ENCODE assay signal across 15 cellular contexts in genomic region chr7:20229652-20230500, GRCh38. TPM values are rescaled to one million over a fixed set of nuclear protein-coding genes. Genes with fewer than 3 reads are reported as not detected.
DNase-seq lines count a peak whose midpoint lies in the region; ATAC-seq, FAIRE-seq and TF ChIP-seq lines count a peak whose summit lies in the region.
"Had no signal": no experiment of that assay in that cellular context is flagged by ENCODE, and none has a peak within 500 bp of the region (broad histone marks: within the 10 kb centered on the region; RNA-seq: fewer than 3 reads in every experiment).

No MANE protein-coding gene starts in this region.

- 0 out of 2 replicates have a peak overlapping the region, but pooled peaks have one; percentile 24 for H3K14ac ChIP-seq in IMR-90 (replicated peaks; ENCODE audit: low read depth, low read length)

- in situ Hi-C loops in IMR-90 (cut with MboI; ENCODE audit: low sequenced_read_pairs) = no loop called here
- in situ Hi-C loops in HepG2 (cut with HindIII; ENCODE audit: extremely low pct_ligation_motif_present, low pct_unique_long_range_greater_than_20kb) = no loop called here

- H2AK5ac ChIP-seq in IMR-90 (ENCODE audit: low read depth, low read length) = peak overlapping the region; percentile 77; the same call in 1 of the 2 replicates

- H3K9me3 ChIP-seq in A673 (ENCODE audit: low read depth, low read length, poor library complexity, severe bottlenecking) (no peaks in the 10 kb centered on the region), IMR-90 (ENCODE audit: control insufficient read depth, insufficient read depth, low read length) (no peaks in the 10 kb centered on the region), HepG2 (ENCODE audit: low read length) (no peaks in the 10 kb centered on the region)

- H3K18ac ChIP-seq in IMR-90 (ENCODE audit: low read depth, low read length) = no peak overlapping the region

- intact Hi-C loops in A673 (cut with micrococcal nuclease; ENCODE audit: unreplicated experiment) (no loop called here), IMR-90 (cut with micrococcal nuclease) (loop anchor here (5.0 kb wide), 1 partner anchor 42 kb away; no protein-coding TSS in a partner anchor), HepG2 (cut with micrococcal nuclease; ENCODE audit: unreplicated experiment) (no loop called here)

- no peak for TF ChIP-seq RAD21 in IMR-90 (IDR thresholded peaks at IDR 0.05; ENCODE audit: low read length)
- TF ChIP-seq RAD21 in HepG2 (CRISPR knock-in tag; IDR thresholded peaks at IDR 0.05) = no peak

- no peaks in the 10 kb centered on the region for H3K79me2 ChIP-seq in HepG2 (ENCODE audit: insufficient read depth, low read length)

- no peaks in the 10 kb centered on the region for H3K9me1 ChIP-seq in IMR-90 (ENCODE audit: insufficient read depth, low read length)

- peak overlapping the region; percentile 57; the same call in 1 of the 2 replicates for H2BK20ac ChIP-seq in IMR-90 (ENCODE audit: low read depth, low read length)

- no peaks in the 10 kb centered on the region for H4K20me1 ChIP-seq in IMR-90 (ENCODE audit: insufficient read depth, low read length)
- H4K20me1 ChIP-seq in HepG2 (ENCODE audit: insufficient read depth, low read length) = no peaks in the 10 kb centered on the region

- H2AFZ ChIP-seq in IMR-90 (replicated peaks; ENCODE audit: low read length, poor library complexity) = no peak overlapping the region
- no peak overlapping the region for H2AFZ ChIP-seq in HepG2 (ENCODE audit: low read length)

- peak overlapping the region in 1 of 2 experiments; percentile 24; a peak in 1 of 4 replicates for H4K8ac ChIP-seq in IMR-90 (ENCODE audit: low read depth in 2 of 2, low read length in 2 of 2)

- no peak overlapping the region for H3K23ac ChIP-seq in IMR-90 (ENCODE audit: low read depth, low read length)

- H2BK120ac ChIP-seq in IMR-90 (ENCODE audit: low read depth, low read length) = peak overlapping the region; percentile 47; the same call in 1 of the 2 replicates

- H3K27ac ChIP-seq in A673 (ENCODE audit: low read depth, low read length, poor library complexity, severe bottlenecking) = no peak overlapping the region
- H3K27ac ChIP-seq in IMR-90 (ENCODE audit: insufficient read depth, low read length) = no peak overlapping the region
- H3K27ac ChIP-seq in HepG2 (ENCODE audit: extremely low read length, insufficient read depth, low read length) = no peak overlapping the region

- no peak for TF ChIP-seq EP300 in HepG2 (IDR thresholded peaks at IDR 0.05; ENCODE audit: low read depth in 2 of 2, low read length in 2 of 2)
- TF ChIP-seq EP300 in HepG2 (CRISPR knock-in tag; IDR thresholded peaks at IDR 0.05; ENCODE audit: borderline replicate concordance) = no peak

- H3K9ac ChIP-seq in IMR-90 (ENCODE audit: low read depth, low read length) (no peak overlapping the region), HepG2 (ENCODE audit: insufficient read depth, low read depth, low read length) (no peak overlapping the region)

- TF ChIP-seq POLR2A in IMR-90 (IDR thresholded peaks at IDR 0.05; ENCODE audit: low read depth, low read length) (no peak), HepG2 (IDR thresholded peaks at IDR 0.05; ENCODE audit: insufficient read depth in 1 of 2, low read depth in 2 of 2, low read length in 2 of 2) (no peak)

- POLR2A ChIA-PET in A673 (lab: Charles Lee; ENCODE audit: low non-redundant PET) (no interaction called here), IMR-90 (lab: Charles Lee; ENCODE audit: unreplicated experiment) (no interaction called here), HepG2 (lab: Yijun Ruan, JAX) (no interaction called here)

- TF ChIP-seq CTCF in A673 (conservative IDR thresholded peaks at IDR 0.05; ENCODE audit: low read depth, low read length) (no peak), IMR-90 (conservative IDR thresholded peaks at IDR 0.05; ENCODE audit: low read depth, low read length) (no peak), HepG2 (CRISPR knock-in tag; IDR thresholded peaks at IDR 0.05) (no peak)

- peak overlapping the region; percentile 53; the same call in 1 of the 2 replicates for H3K4ac ChIP-seq in IMR-90 (ENCODE audit: low read depth, low read length)

- no peak overlapping the region for H3K4me3 ChIP-seq in A673 (ENCODE audit: low read depth, low read length, poor library complexity, severe bottlenecking)
- no peak overlapping the region for H3K4me3 ChIP-seq in IMR-90 (ENCODE audit: insufficient read depth, low read depth, low read length)
- no peak overlapping the region for H3K4me3 ChIP-seq in HepG2 (replicated peaks in 1 of 3; ENCODE audit: insufficient read depth in 1 of 3, low read depth in 2 of 3, low read length in 3 of 3)

- no peaks in the 10 kb centered on the region for H3K27me3 ChIP-seq in A673 (replicated peaks; ENCODE audit: insufficient read depth, low read depth, low read length, poor library complexity)
- no peaks in the 10 kb centered on the region for H3K27me3 ChIP-seq in IMR-90 (ENCODE audit: control insufficient read depth, insufficient read depth, low read length)
- no peaks in the 10 kb centered on the region for H3K27me3 ChIP-seq in HepG2 (ENCODE audit: control insufficient read depth in 1 of 2, insufficient read depth in 2 of 2, low read length in 2 of 2)

- no TSS peak for BruUV-seq in A673 (replicated peaks; lab: Mats Ljungman, UMichigan)
- BruUV-seq in IMR-90 (replicated peaks; lab: Mats Ljungman, UMichigan) = no TSS peak
- no TSS peak for BruUV-seq in HepG2 (replicated peaks; lab: Mats Ljungman, UMichigan)

- no peak overlapping the region for H4K5ac ChIP-seq in IMR-90 (ENCODE audit: low read depth, low read length)

- no peak overlapping the region for H2BK5ac ChIP-seq in IMR-90 (ENCODE audit: low read depth, low read length, poor library complexity, severe bottlenecking)

- H4K91ac ChIP-seq in IMR-90 (ENCODE audit: insufficient read depth, low read depth, low read length) = no peak overlapping the region

- WGBS in IMR-90 (ENCODE audit: extremely low coverage in 2 of 2, insufficient read length in 1 of 2), 2 experiments = no CpG with 5 or more reads among the region's 7 CpGs
- WGBS in HepG2 (ENCODE audit: low lambda C conversion rate) = 27% methylated on average over 7 of the region's 7 CpGs

- no peak overlapping the region for H3K4me2 ChIP-seq in IMR-90 (ENCODE audit: low read depth, low read length)
- no peak overlapping the region for H3K4me2 ChIP-seq in HepG2 (ENCODE audit: low read depth, low read length)

- DNase-seq in A673 (ENCODE audit: low spot score) = peak; percentile 37
- peak; percentile 93 for DNase-seq in IMR-90
- peak; percentile 78 for DNase-seq in brain pericyte (ENCODE audit: low read depth, low spot score)
- DNase-seq in HepG2 (ENCODE audit: low spot score) = no peak
- DNase-seq in DMS 273 treated with DMSO at 0.1 percent for 48 hours (lab: John Stamatoyannopoulos, UW) = no peak
- DNase-seq in islet precursor cell = no peak
- DNase-seq in activated CD4-positive, alpha-beta T cell treated with anti-CD3 and anti-CD28 coated beads, Interleukin-2, amount 50 U/mL, for 48 hours = no peak
- DNase-seq: activated T-cell treated with anti-CD3 and anti-CD28 coated beads for 4 hours; CD8-positive, alpha-beta T cell; T-cell had no signal

- H3K36me3 ChIP-seq in A673 (ENCODE audit: insufficient read depth, low read length, poor library complexity, severe bottlenecking) = no peaks in the 10 kb centered on the region
- no peaks in the 10 kb centered on the region for H3K36me3 ChIP-seq in IMR-90 (ENCODE audit: control insufficient read depth, insufficient read depth, low read length)
- H3K36me3 ChIP-seq in HepG2 (replicated peaks in 1 of 2; ENCODE audit: control insufficient read depth in 1 of 2, insufficient read depth in 2 of 2, low read length in 2 of 2) = no peaks in the 10 kb centered on the region

- FAIRE-seq in HepG2 (lab: Jason Lieb, UNC) = no peak
- FAIRE-seq: GM18507, keratinocyte had no signal

- no peak overlapping the region for H3K56ac ChIP-seq in IMR-90 (ENCODE audit: extremely low read depth, insufficient read depth, low read length)

- dilution Hi-C loops in IMR-90 (cut with HindIII; ENCODE audit: low sequenced_read_pairs, unreplicated experiment) = no loop called here

- H3K4me1 ChIP-seq in A673 (ENCODE audit: insufficient read depth, low read length, poor library complexity, severe bottlenecking) (no peaks in the 10 kb centered on the region), IMR-90 (ENCODE audit: control insufficient read depth, insufficient read depth, low read length) (no peaks in the 10 kb centered on the region; the same call in 1 of the 2 replicates), HepG2 (ENCODE audit: insufficient read depth, low read length) (peaks cover 14% of the 10 kb centered on the region)

- CTCF ChIA-PET in A673 (lab: Charles Lee) = no interaction called here
- CTCF ChIA-PET in IMR-90 (lab: Yijun Ruan, JAX) = no interaction called here
- CTCF ChIA-PET in HepG2 (lab: Yijun Ruan, JAX; ENCODE audit: low intra/inter-chr PET ratio, low total read pairs) = no interaction called here

- ATAC-seq in IMR-90 (ENCODE audit: low read depth) (peak; percentile 98), HepG2 (no peak), HG03520 (IDR thresholded peaks at IDR 0.05; ENCODE audit: unreplicated experiment) (no peak)
- ATAC-seq: CD8-positive, alpha-beta T cell; stimulated activated effector memory CD8-positive, alpha-beta T cell treated with anti-CD3 and anti-CD28 coated beads, Interleukin-12 subunit alpha, Interleukin-12 subunit beta, amount 100 ng/mL, for 72 hours; T-cell had no signal

- 0 out of 3 replicates have a peak overlapping the region, but pooled peaks have one; percentile 36 for H2BK15ac ChIP-seq in IMR-90 (ENCODE audit: low read depth, low read length)

- H2AK9ac ChIP-seq in IMR-90 (replicated peaks; ENCODE audit: low read depth, low read length, poor library complexity) = no peak overlapping the region

- H3K79me1 ChIP-seq in IMR-90 (ENCODE audit: low read depth in 1 of 2, low read length in 2 of 2) = no peaks in the 10 kb centered on the region

RNA-seq across cellular contexts. Expression of gene MACC1, which starts 12.7 kb away (rescaled TPM):
- not detected in 2 replicates for total RNA-seq in A673 (2021)
- under 0.01 TPM in 2 replicates for total RNA-seq in IMR-90 (2012; rRNA removed)
- not detected in 2 replicates for polyA plus RNA-seq in IMR-90 (2012; rRNA removed)
- polyA plus RNA-seq in IMR-90 (2012; cell fraction: cytosol; rRNA removed) = not detected in 2 replicates
- 0.01 TPM in 1 of 2 replicates, not detected in the other for polyA plus RNA-seq in IMR-90 (2012; cell fraction: nucleus; rRNA removed; ENCODE audit: low replicate concordance)
- total RNA-seq in HepG2 (2016; rRNA removed; fragmentation: Illumina TruSeq; extraction: Trizol) = 0.04 TPM in 1 of 2 replicates, not detected in the other
- not detected in 2 replicates for total RNA-seq in HepG2 (2016; cell fraction: cytosol; rRNA removed; fragmentation: Illumina TruSeq; extraction: Trizol; ENCODE audit: low read depth)
- not detected in 2 replicates for total RNA-seq in HepG2 (2016; cell fraction: insoluble cytoplasmic fraction; rRNA removed; fragmentation: Illumina TruSeq; extraction: Trizol)
- total RNA-seq in HepG2 (2016; cell fraction: membrane; rRNA removed; fragmentation: Illumina TruSeq; extraction: Trizol) = not detected in 2 replicates
- total RNA-seq in HepG2 (2016; cell fraction: nucleus; rRNA removed; fragmentation: Illumina TruSeq; extraction: Trizol) = not detected in 2 replicates
- 0.01 TPM in 1 of 2 replicates, not detected in the other for polyA plus RNA-seq in HepG2 (2011; rRNA removed)
- polyA plus RNA-seq in HepG2 (2011; cell fraction: cytosol; rRNA removed) = not detected in 2 replicates
- polyA plus RNA-seq in HepG2 (2011; cell fraction: nucleus; rRNA removed) = 0.05 TPM in 1 of 2 replicates, not detected in the other
- 0.01 and 0.04 TPM in 2 replicates for polyA plus RNA-seq in HepG2 (2012)
- polyA plus RNA-seq in HepG2 (2016; cell fraction: cytosol; fragmentation: Illumina TruSeq; extraction: Trizol; ENCODE audit: low read depth) = not detected in 2 replicates
- not detected in 2 replicates for polyA plus RNA-seq in HepG2 (2016; cell fraction: insoluble cytoplasmic fraction; fragmentation: Illumina TruSeq; extraction: Trizol; ENCODE audit: low read depth)
- not detected in 2 replicates for polyA plus RNA-seq in HepG2 (2016; cell fraction: membrane; fragmentation: Illumina TruSeq; extraction: Trizol; ENCODE audit: low read depth)
- polyA plus RNA-seq in HepG2 (2016; cell fraction: nucleus; fragmentation: Illumina TruSeq; extraction: Trizol; ENCODE audit: insufficient read depth, low read depth) = not detected in 2 replicates
- polyA minus RNA-seq in HepG2 (2011; rRNA and poly(A)+ RNA removed; ENCODE audit: low replicate concordance) = 0.04 and 0.70 TPM in 2 replicates
- polyA minus RNA-seq in HepG2 (2011; cell fraction: cytosol; rRNA and poly(A)+ RNA removed) = not detected in 2 replicates
- polyA minus RNA-seq in HepG2 (2011; cell fraction: nucleus; rRNA and poly(A)+ RNA removed) = not detected in 2 replicates
- total RNA-seq: skeletal muscle tissue had no signal

Comparison
In these comparisons a context has a peak if more than half of its experiments do, and no peak if none do; other contexts are left out.
1. DNase-seq: peak in A673 (single experiment), IMR-90 (single experiment) and brain pericyte (single experiment); none in HepG2 (single experiment), DMS 273 treated with DMSO at 0.1 percent for 48 hours (single experiment), islet precursor cell (single experiment) and activated CD4-positive, alpha-beta T cell treated with anti-CD3 and anti-CD28 coated beads, Interleukin-2, amount 50 U/mL, for 48 hours (0 of 2).